ENCODE assay signal across 9 cellular contexts in the genomic region with DNA sequence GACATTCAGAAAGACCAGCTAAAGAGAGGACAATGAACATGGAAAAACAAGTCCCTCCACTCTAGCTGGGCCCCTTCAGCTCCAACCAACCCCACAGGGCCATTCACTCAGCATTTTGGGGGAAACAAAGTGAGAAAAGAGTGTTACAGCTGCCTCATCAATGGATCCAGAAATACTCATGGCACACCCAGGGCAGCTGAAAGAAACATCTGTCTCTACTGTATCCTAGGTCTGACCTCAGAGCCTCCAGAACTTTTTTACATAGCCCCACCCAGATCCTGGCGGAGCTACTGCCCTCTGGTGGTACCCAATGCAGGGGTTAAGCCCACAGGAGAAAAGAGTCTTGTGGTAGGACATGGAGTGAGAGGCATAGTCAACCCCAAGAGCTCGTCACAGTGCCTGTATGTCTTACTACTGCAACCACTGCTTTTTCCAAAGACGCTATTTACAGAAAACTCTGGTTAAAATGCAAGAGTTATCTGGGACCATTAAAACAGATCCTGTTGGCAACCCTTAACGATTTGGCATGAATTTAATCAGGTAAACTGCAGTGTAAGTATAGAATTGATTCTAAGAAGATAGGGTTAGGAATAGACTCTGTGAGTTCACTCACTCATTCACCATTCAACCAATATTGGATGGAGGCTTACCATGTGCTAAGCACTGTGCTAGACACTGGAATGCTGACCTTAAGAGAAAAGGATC. TPM values are rescaled to one million over a fixed set of nuclear protein-coding genes. Genes with fewer than 3 reads are reported as not detected.
DNase-seq lines count a peak whose midpoint lies in the region; ATAC-seq and TF ChIP-seq lines count a peak whose summit lies in the region.
"Had no signal": no experiment of that assay in that cellular context is flagged by ENCODE, and none has a peak within 500 bp of the region (broad histone marks: within the 10 kb centered on the region; RNA-seq: fewer than 3 reads in every experiment).

No MANE protein-coding gene starts in this region.

- H3K27me3 ChIP-seq in MM.1S (replicated peaks; ENCODE audit: insufficient read depth, low read length): no peaks in the 10 kb centered on the region
- no peaks in the 10 kb centered on the region for H3K27me3 ChIP-seq in foreskin keratinocyte

- no peaks in the 10 kb centered on the region for H3K9me2 ChIP-seq in MM.1S (replicated peaks; ENCODE audit: insufficient read depth, low read length)

- no peaks in the 10 kb centered on the region for H3K36me3 ChIP-seq in MM.1S (replicated peaks; ENCODE audit: insufficient read depth, low read length)

- no peak overlapping the region for H3K4me2 ChIP-seq in MM.1S (ENCODE audit: low read depth, low read length)

- TF ChIP-seq CTCF in MM.1S (IDR thresholded peaks at IDR 0.05; ENCODE audit: low read length) (peak; percentile 77), activated B cell treated with CpG ODN at 0.5 μM for 24 hours (IDR thresholded peaks at IDR 0.05) (no peak), foreskin keratinocyte (conservative IDR thresholded peaks at IDR 0.05) (peak; percentile 91)

- ATAC-seq in activated B cell treated with CpG ODN at 0.5 μM for 24 hours (ENCODE audit: low read depth) (peak; percentile 57), foreskin keratinocyte (peak; percentile 79)
- no peak for ATAC-seq in stimulated activated memory B cell treated with anti-CD40 and anti-IgM and Interleukin-4, amounts not matched to agents 10 μg/mL and 1 μg/mL and 100 μg/mL, for 72 hours

- DNase-seq in NCI-H748 (lab: John Stamatoyannopoulos, UW; ENCODE audit: unreplicated experiment): peak; percentile 12
- DNase-seq in NCI-H748 treated with DMSO at 0.1 percent for 48 hours (lab: John Stamatoyannopoulos, UW): no peak
- peak; percentile 50 for DNase-seq in MM.1S
- DNase-seq in activated B cell treated with CpG ODN at 0.5 μM for 24 hours: no peak
- DNase-seq in foreskin keratinocyte: peak; percentile 34 to 61
- peak; percentile 39 to 50 (median 44) for DNase-seq in stimulated activated CD4-positive, alpha-beta T cell treated with anti-CD3 and anti-CD28 coated beads, TNF-alpha, amount 100 ng/mL, for 48 hours (ENCODE audit: low read depth in 3 of 3)
- no peak for DNase-seq in DMS79 (lab: John Stamatoyannopoulos, UW)

- H2AFZ ChIP-seq in MM.1S (ENCODE audit: low read length): no peak overlapping the region

- H3K4me1 Mint-ChIP-seq in activated B cell treated with CpG ODN at 0.5 μM for 24 hours: no peaks in the 10 kb centered on the region
- H3K4me1 Mint-ChIP-seq in stimulated activated memory B cell treated with anti-CD40 and anti-IgM and Interleukin-4, amounts not matched to agents 10 μg/mL and 1 μg/mL and 100 μg/mL, for 72 hours: peaks cover 10% of the 10 kb centered on the region

- H3K4me3 ChIP-seq in MM.1S (ENCODE audit: low read length): no peak overlapping the region

- H3K27ac Mint-ChIP-seq in activated B cell treated with CpG ODN at 0.5 μM for 24 hours: no peak overlapping the region
- no peak overlapping the region for H3K27ac Mint-ChIP-seq in stimulated activated memory B cell treated with anti-CD40 and anti-IgM and Interleukin-4, amounts not matched to agents 10 μg/mL and 1 μg/mL and 100 μg/mL, for 72 hours

- H3K36me3 Mint-ChIP-seq in activated B cell treated with CpG ODN at 0.5 μM for 24 hours (ENCODE audit: low read depth): peaks cover 10% of the 10 kb centered on the region
- H3K36me3 Mint-ChIP-seq in stimulated activated memory B cell treated with anti-CD40 and anti-IgM and Interleukin-4, amounts not matched to agents 10 μg/mL and 1 μg/mL and 100 μg/mL, for 72 hours: peaks cover 33% of the 10 kb centered on the region

- no peaks in the 10 kb centered on the region for H3K27me3 Mint-ChIP-seq in activated B cell treated with CpG ODN at 0.5 μM for 24 hours
- H3K27me3 Mint-ChIP-seq in stimulated activated memory B cell treated with anti-CD40 and anti-IgM and Interleukin-4, amounts not matched to agents 10 μg/mL and 1 μg/mL and 100 μg/mL, for 72 hours: no peaks in the 10 kb centered on the region
- H3K27me3 Mint-ChIP-seq: activated naive CD8-positive, alpha-beta T cell had no signal

- intact Hi-C loops in activated B cell treated with CpG ODN at 0.5 μM for 24 hours (cut with micrococcal nuclease): loop anchor here (1.0 kb wide), 1 partner anchor 26 kb away; no protein-coding TSS in a partner anchor

- H3K4me1 ChIP-seq in MM.1S (ENCODE audit: low read length) (no peaks in the 10 kb centered on the region), foreskin keratinocyte (peaks cover 4% of the 10 kb centered on the region)

- no peak overlapping the region for H3K9ac ChIP-seq in MM.1S (ENCODE audit: low read length)

- H3K9me3 ChIP-seq in MM.1S (replicated peaks; ENCODE audit: insufficient read depth, low read length): no peaks in the 10 kb centered on the region

- no peaks in the 10 kb centered on the region for H4K20me1 ChIP-seq in MM.1S (ENCODE audit: insufficient read depth, low read length)

- H3K27ac ChIP-seq in MM.1S (ENCODE audit: low read length) (no peak overlapping the region), foreskin keratinocyte (no peak overlapping the region)

- H3K4me3 Mint-ChIP-seq in activated B cell treated with CpG ODN at 0.5 μM for 24 hours: no peak overlapping the region
- no peak overlapping the region for H3K4me3 Mint-ChIP-seq in stimulated activated memory B cell treated with anti-CD40 and anti-IgM and Interleukin-4, amounts not matched to agents 10 μg/mL and 1 μg/mL and 100 μg/mL, for 72 hours

- H3F3A ChIP-seq in MM.1S (ENCODE audit: insufficient read depth, low read length): no peaks in the 10 kb centered on the region

- POLR2A ChIA-PET in activated B cell treated with CpG ODN at 0.5 μM for 24 hours (lab: Charles Lee): no interaction called here

- H3K79me2 ChIP-seq in MM.1S (ENCODE audit: low read length): no peaks in the 10 kb centered on the region

- CTCF ChIA-PET in activated B cell treated with CpG ODN at 0.5 μM for 24 hours (lab: Charles Lee): interaction anchor here (1.2 to 2.4 kb wide), 4 partner anchors 12 to 27 kb away, joined by 3 to 8 read pairs (median 4); no protein-coding TSS in a partner anchor

- H3K9me3 Mint-ChIP-seq in activated B cell treated with CpG ODN at 0.5 μM for 24 hours: no peaks in the 10 kb centered on the region
- H3K9me3 Mint-ChIP-seq in stimulated activated memory B cell treated with anti-CD40 and anti-IgM and Interleukin-4, amounts not matched to agents 10 μg/mL and 1 μg/mL and 100 μg/mL, for 72 hours: no peaks in the 10 kb centered on the region

RNA-seq across cellular contexts. Expression of a gene that starts 37.4 kb away (rescaled TPM):
- total RNA-seq in activated B cell treated with CpG ODN at 0.5 μM for 24 hours (not detected in 2 replicates), foreskin keratinocyte (2.6 and 3.0 TPM in 2 replicates)
- polyA plus RNA-seq in foreskin keratinocyte: 2.3 and 3.1 TPM in 2 replicates

RNA-seq across cellular contexts. Expression of a gene that starts 45.0 kb away (rescaled TPM):
- 137 and 148 TPM in 2 replicates for total RNA-seq in activated B cell treated with CpG ODN at 0.5 μM for 24 hours
- 388 and 438 TPM in 2 replicates for total RNA-seq in foreskin keratinocyte
- 487 and 547 TPM in 2 replicates for polyA plus RNA-seq in foreskin keratinocyte

RNA-seq across cellular contexts. Expression of a gene that starts 51.7 kb away (rescaled TPM):
- total RNA-seq in activated B cell treated with CpG ODN at 0.5 μM for 24 hours (39.2 and 47.9 TPM in 2 replicates), foreskin keratinocyte (31.6 and 48.2 TPM in 2 replicates)
- polyA plus RNA-seq in foreskin keratinocyte: 85.2 and 112 TPM in 2 replicates

Comparison
In these comparisons a context has a peak if more than half of its experiments do, and no peak if none do; other contexts are left out.
1. DNase-seq: peak in NCI-H748 (single experiment), MM.1S (single experiment), foreskin keratinocyte (2 of 2) and stimulated activated CD4-positive, alpha-beta T cell treated with anti-CD3 and anti-CD28 coated beads, TNF-alpha, amount 100 ng/mL, for 48 hours (3 of 3); none in NCI-H748 treated with DMSO at 0.1 percent for 48 hours (single experiment), activated B cell treated with CpG ODN at 0.5 μM for 24 hours (single experiment) and DMS79 (single experiment).